19 cellular contexts compared by ENCODE assay signal in genomic region chr5:112316731-112317130, GRCh38.
DNase-seq lines count a peak whose midpoint lies in the region; ATAC-seq, FAIRE-seq and TF ChIP-seq lines count a peak whose summit lies in the region.
"Had no signal": no experiment of that assay in that cellular context is flagged by ENCODE, and none has a peak within 500 bp of the region (broad histone marks: within the 10 kb centered on the region; RNA-seq: fewer than 3 reads in every experiment).

No MANE protein-coding gene starts in this region.

- H3K9ac ChIP-seq in kidney (ENCODE audit: low read length in 2 of 2) = no peak overlapping the region

- H3K4me3 ChIP-seq in esophagus squamous epithelium (no peak overlapping the region), kidney (ENCODE audit: low read length in 2 of 2) (no peak overlapping the region), foreskin fibroblast (ENCODE audit: low read depth in 1 of 2, low read length in 2 of 2) (no peak overlapping the region)
- H3K4me3 ChIP-seq: GM12878, HAP-1 had no signal

- H3K27ac ChIP-seq in VCaP (no peak overlapping the region), esophagus squamous epithelium (peak overlapping the region in 3 of 4 donors; percentile 4 to 66 (median 66)), kidney (ENCODE audit: low read depth in 2 of 2, low read length in 2 of 2) (no peak overlapping the region)

- H3K9me3 ChIP-seq in esophagus squamous epithelium = no peaks in the 10 kb centered on the region
- no peaks in the 10 kb centered on the region for H3K9me3 ChIP-seq in kidney (ENCODE audit: control insufficient read depth in 1 of 2, low read length in 2 of 2)
- H3K9me3 ChIP-seq: BE2C, HAP-1 had no signal

- ATAC-seq in GM18868 (IDR thresholded peaks at IDR 0.05; ENCODE audit: unreplicated experiment) = no peak
- ATAC-seq: GM12878, Panc1 had no signal

- intact Hi-C loops in esophagus squamous epithelium (cut with DNase I) (no loop called here), kidney (cut with DNase I) (no loop called here)

- peak; percentile 20 for DNase-seq in NCI-H2029 (lab: John Stamatoyannopoulos, UW)
- no peak for DNase-seq in NCI-H2029 treated with DMSO at 0.1 percent for 48 hours (lab: John Stamatoyannopoulos, UW)
- DNase-seq in esophagus squamous epithelium (lab: John Stamatoyannopoulos, UW) = no peak
- DNase-seq in renal cortical epithelial cell (ENCODE audit: low read depth) = peak; percentile 72
- DNase-seq in kidney = no peak
- DNase-seq in foreskin fibroblast = no peak
- DNase-seq: 8988T; BE2C; CD4-positive, alpha-beta T cell; GDM1; KG1; NCI-H1436; NCI-H2081; NCI-H524 had no signal

- 63 to 78% methylated on average over 1 to 2 of the region's 2 CpGs for WGBS in esophagus squamous epithelium, 2 donors

- H3K4me1 ChIP-seq in esophagus squamous epithelium = peaks cover 0 to 64% (median 20%) of the 10 kb centered on the region in 3 donors
- peaks cover 0 to 3% of the 10 kb centered on the region in 2 donors for H3K4me1 ChIP-seq in kidney (ENCODE audit: control insufficient read depth in 1 of 2, insufficient read depth in 1 of 2, low read depth in 1 of 2, low read length in 2 of 2)
- H3K4me1 ChIP-seq: BE2C, HAP-1 had no signal

- no peaks in the 10 kb centered on the region for H3K27me3 ChIP-seq in esophagus squamous epithelium

- no peak for TF ChIP-seq POLR2A in esophagus squamous epithelium (IDR thresholded peaks at IDR 0.05)

- FAIRE-seq in kidney (lab: Jason Lieb, UNC) = no peak
- FAIRE-seq: GM12878 had no signal

- H3K36me3 ChIP-seq in esophagus squamous epithelium (no peaks in the 10 kb centered on the region), kidney (ENCODE audit: control insufficient read depth in 1 of 2, insufficient read depth in 2 of 2, low read length in 2 of 2) (no peaks in the 10 kb centered on the region)
- H3K36me3 ChIP-seq: BE2C, HAP-1 had no signal

- TF ChIP-seq CTCF in VCaP (conservative IDR thresholded peaks at IDR 0.05) (peak; percentile 13; the same call in 1 of the 2 replicates), esophagus squamous epithelium (IDR thresholded peaks at IDR 0.05) (no peak), kidney (IDR thresholded peaks at IDR 0.05; ENCODE audit: borderline replicate concordance, extremely low read depth, insufficient read depth) (no peak), foreskin fibroblast (IDR thresholded peaks at IDR 0.05; ENCODE audit: low read depth, low read length) (no peak)

Comparison
In these comparisons a context has a peak if more than half of its experiments do, and no peak if none do; other contexts are left out.
1. DNase-seq: peak in NCI-H2029 (single experiment) and renal cortical epithelial cell (single experiment); none in NCI-H2029 treated with DMSO at 0.1 percent for 48 hours (single experiment), esophagus squamous epithelium (single experiment), kidney (single experiment) and foreskin fibroblast (0 of 2).
2. H3K27ac ChIP-seq: peak in esophagus squamous epithelium (3 of 4); none in VCaP (single experiment) and kidney (0 of 2).